In genomic region chr12:8664228-8664963, GRCh38 we compare ENCODE assay signal across 25 cellular contexts. TPM values are rescaled to one million over a fixed set of nuclear protein-coding genes. Genes with fewer than 3 reads are reported as not detected.
DNase-seq lines count a peak whose midpoint lies in the region; ATAC-seq, FAIRE-seq and TF ChIP-seq lines count a peak whose summit lies in the region.
"Had no signal": no experiment of that assay in that cellular context is flagged by ENCODE, and none has a peak within 500 bp of the region (broad histone marks: within the 10 kb centered on the region; RNA-seq: fewer than 3 reads in every experiment).

No MANE protein-coding gene starts in this region.

- no peaks in the 10 kb centered on the region for H3K9me3 ChIP-seq in liver (ENCODE audit: control insufficient read depth in 4 of 4, low read length in 3 of 4)
- no peaks in the 10 kb centered on the region for H3K9me3 ChIP-seq in HepG2 (ENCODE audit: low read length)
- H3K9me3 ChIP-seq: A549 had no signal

- ATAC-seq in HepG2: no peak
- peak; percentile 86 for ATAC-seq in left ventricle myocardium superior
- ATAC-seq in HG02870 (IDR thresholded peaks at IDR 0.05; ENCODE audit: unreplicated experiment): no peak
- no peak for ATAC-seq in HG03175 (IDR thresholded peaks at IDR 0.05; ENCODE audit: unreplicated experiment)
- ATAC-seq: A549; activated CD8-positive, alpha-beta T cell treated with anti-CD3 and anti-CD28 coated beads, Interleukin-2, amount 10 ng/mL, durations not matched to agents 7 days and 5 days; activated T-helper 17 cell treated with anti-CD3 and anti-CD28 coated beads, Interleukin-2, amount 50 U/mL, for 72 hours had no signal

- TF ChIP-seq EP300 in HepG2 (IDR thresholded peaks at IDR 0.05; ENCODE audit: low read depth in 2 of 2, low read length in 2 of 2) (no peak), HepG2 (CRISPR knock-in tag; IDR thresholded peaks at IDR 0.05; ENCODE audit: borderline replicate concordance) (no peak)

- TF ChIP-seq POLR2A in HepG2 (IDR thresholded peaks at IDR 0.05; ENCODE audit: insufficient read depth in 1 of 2, low read depth in 2 of 2, low read length in 2 of 2): no peak

- CTCF ChIA-PET in HepG2 (lab: Yijun Ruan, JAX; ENCODE audit: low intra/inter-chr PET ratio, low total read pairs): no interaction called here

- no peak for FAIRE-seq in HepG2 (lab: Jason Lieb, UNC)
- FAIRE-seq: A549, endometrium, RCC 7860, small intestine had no signal

- in situ Hi-C loops in HepG2 (cut with HindIII; ENCODE audit: extremely low pct_ligation_motif_present, low pct_unique_long_range_greater_than_20kb): no loop called here

- no peaks in the 10 kb centered on the region for H3K36me3 ChIP-seq in liver (ENCODE audit: control insufficient read depth in 4 of 4, insufficient read depth in 3 of 4, low read depth in 1 of 4, low read length in 3 of 4)
- no peaks in the 10 kb centered on the region for H3K36me3 ChIP-seq in HepG2 (replicated peaks in 1 of 2; ENCODE audit: control insufficient read depth in 1 of 2, insufficient read depth in 2 of 2, low read length in 2 of 2)
- no peaks in the 10 kb centered on the region for H3K36me3 ChIP-seq in rectal smooth muscle tissue (ENCODE audit: control insufficient read depth, insufficient read depth, low read length)

- H3K4me1 ChIP-seq in liver (ENCODE audit: control insufficient read depth in 4 of 4, insufficient read depth in 4 of 4, low read length in 3 of 4) (no peaks in the 10 kb centered on the region), HepG2 (ENCODE audit: insufficient read depth, low read length) (no peaks in the 10 kb centered on the region), rectal smooth muscle tissue (ENCODE audit: control insufficient read depth, insufficient read depth, low read length) (peaks cover 2% of the 10 kb centered on the region)
- H3K4me1 ChIP-seq: A549 had no signal

- no TSS peak for BruUV-seq in HepG2 (replicated peaks; lab: Mats Ljungman, UMichigan)

- TF ChIP-seq RAD21 in liver (IDR thresholded peaks at IDR 0.05) (no peak), HepG2 (CRISPR knock-in tag; IDR thresholded peaks at IDR 0.05) (no peak)

- WGBS in liver: 75% methylated on average over 5 of the region's 5 CpGs
- 3% methylated on average over 5 of the region's 5 CpGs for WGBS in HepG2 (ENCODE audit: low lambda C conversion rate)

- intact Hi-C loops in HepG2 (cut with micrococcal nuclease; ENCODE audit: unreplicated experiment) (no loop called here), left ventricle myocardium superior (cut with micrococcal nuclease) (no loop called here)

- no peak overlapping the region for H2AFZ ChIP-seq in HepG2 (ENCODE audit: low read length)

- H3K4me3 ChIP-seq in liver (ENCODE audit: low read depth in 1 of 3, low read length in 3 of 3) (no peak overlapping the region), HepG2 (replicated peaks in 1 of 3; ENCODE audit: insufficient read depth in 1 of 3, low read depth in 2 of 3, low read length in 3 of 3) (no peak overlapping the region), rectal smooth muscle tissue (ENCODE audit: low read length) (no peak overlapping the region)
- H3K4me3 ChIP-seq: A549 had no signal

- H4K20me1 ChIP-seq in HepG2 (ENCODE audit: insufficient read depth, low read length): no peaks in the 10 kb centered on the region

- no peak for DNase-seq in HepG2 (ENCODE audit: low spot score)
- peak; percentile 82 for DNase-seq in left ventricle myocardium superior
- no peak for DNase-seq in activated CD4-positive, alpha-beta T cell treated with anti-CD3 and anti-CD28 coated beads, Interleukin-2, amount 50 U/mL, for 4 hours
- no peak for DNase-seq in NCI-H2227 (lab: John Stamatoyannopoulos, UW; ENCODE audit: unreplicated experiment)
- DNase-seq: activated CD8-positive, alpha-beta T cell treated with anti-CD3 and anti-CD28 coated beads, Interleukin-2, amount 10 ng/mL, durations not matched to agents 7 days and 5 days; central memory CD4-positive, alpha-beta T cell; DND-41; immature natural killer cell; midbrain; NCI-H2107; occipital lobe; small intestine; T-helper 1 cell had no signal

- no peaks in the 10 kb centered on the region for H3K79me2 ChIP-seq in HepG2 (ENCODE audit: insufficient read depth, low read length)

- H3K27ac ChIP-seq in liver (ENCODE audit: low read depth in 1 of 2, low read length in 2 of 2) (no peak overlapping the region), HepG2 (ENCODE audit: extremely low read length, insufficient read depth, low read length) (no peak overlapping the region), rectal smooth muscle tissue (ENCODE audit: low read depth, low read length) (peak overlapping the region; percentile 54)
- H3K27ac ChIP-seq: A549, VCaP had no signal

- H3K27me3 ChIP-seq in liver (ENCODE audit: control insufficient read depth in 4 of 4, insufficient read depth in 4 of 4, low read length in 3 of 4) (no peaks in the 10 kb centered on the region), HepG2 (ENCODE audit: control insufficient read depth in 1 of 2, insufficient read depth in 2 of 2, low read length in 2 of 2) (peaks cover 0 to 10% of the 10 kb centered on the region in 2 experiments; a peak in 2 of 5 replicates), rectal smooth muscle tissue (ENCODE audit: control insufficient read depth, insufficient read depth, low read length) (no peaks in the 10 kb centered on the region)

- H3K9ac ChIP-seq in liver (ENCODE audit: low read depth in 1 of 2, low read length in 2 of 2) (no peak overlapping the region), HepG2 (ENCODE audit: insufficient read depth, low read depth, low read length) (no peak overlapping the region), rectal smooth muscle tissue (ENCODE audit: low read length) (no peak overlapping the region)

- TF ChIP-seq CTCF in liver (IDR thresholded peaks at IDR 0.05; ENCODE audit: low read depth, low read length, missing input control) (no peak), HepG2 (CRISPR knock-in tag; IDR thresholded peaks at IDR 0.05) (no peak)

- POLR2A ChIA-PET in HepG2 (lab: Yijun Ruan, JAX): no interaction called here

- no peak overlapping the region for H3K4me2 ChIP-seq in HepG2 (ENCODE audit: low read depth, low read length)
- H3K4me2 ChIP-seq: A549 had no signal

RNA-seq across cellular contexts. Expression of gene MFAP5, which starts 1.8 kb away (rescaled TPM):
- total RNA-seq in liver (under 1 TPM in 1 of 2 donors, not detected in 1; 0.42 TPM), HepG2 (2016; rRNA removed; fragmentation: Illumina TruSeq; extraction: Trizol) (not detected in 2 replicates), left ventricle myocardium superior (29.1 TPM)
- polyA plus RNA-seq in liver (under 1 TPM in 1 of 2 donors, not detected in 1; 0.20 TPM), HepG2 (2011; rRNA removed) (0.07 TPM in 1 of 2 replicates, not detected in the other)
- not detected in 2 replicates for total RNA-seq in HepG2 (2016; cell fraction: cytosol; rRNA removed; fragmentation: Illumina TruSeq; extraction: Trizol; ENCODE audit: low read depth)
- total RNA-seq in HepG2 (2016; cell fraction: insoluble cytoplasmic fraction; rRNA removed; fragmentation: Illumina TruSeq; extraction: Trizol): not detected in 2 replicates
- not detected in 2 replicates for total RNA-seq in HepG2 (2016; cell fraction: membrane; rRNA removed; fragmentation: Illumina TruSeq; extraction: Trizol)
- total RNA-seq in HepG2 (2016; cell fraction: nucleus; rRNA removed; fragmentation: Illumina TruSeq; extraction: Trizol): not detected in 2 replicates
- 0.15 and 0.23 TPM in 2 replicates for polyA plus RNA-seq in HepG2 (2011; cell fraction: cytosol; rRNA removed)
- not detected in 2 replicates for polyA plus RNA-seq in HepG2 (2011; cell fraction: nucleus; rRNA removed)
- polyA plus RNA-seq in HepG2 (2012): not detected in 2 replicates
- polyA plus RNA-seq in HepG2 (2016; cell fraction: cytosol; fragmentation: Illumina TruSeq; extraction: Trizol; ENCODE audit: low read depth): not detected in 2 replicates
- not detected in 2 replicates for polyA plus RNA-seq in HepG2 (2016; cell fraction: insoluble cytoplasmic fraction; fragmentation: Illumina TruSeq; extraction: Trizol; ENCODE audit: low read depth)
- polyA plus RNA-seq in HepG2 (2016; cell fraction: membrane; fragmentation: Illumina TruSeq; extraction: Trizol; ENCODE audit: low read depth): not detected in 2 replicates
- not detected in 2 replicates for polyA plus RNA-seq in HepG2 (2016; cell fraction: nucleus; fragmentation: Illumina TruSeq; extraction: Trizol; ENCODE audit: insufficient read depth, low read depth)
- 442 TPM in 1 of 2 replicates, not detected in the other for polyA minus RNA-seq in HepG2 (2011; rRNA and poly(A)+ RNA removed; ENCODE audit: low replicate concordance)
- 0.62 TPM in 1 of 2 replicates, not detected in the other for polyA minus RNA-seq in HepG2 (2011; cell fraction: cytosol; rRNA and poly(A)+ RNA removed)
- polyA minus RNA-seq in HepG2 (2011; cell fraction: nucleus; rRNA and poly(A)+ RNA removed): 0.52 and 1.2 TPM in 2 replicates
- total RNA-seq: activated CD8-positive, alpha-beta T cell treated with anti-CD3 and anti-CD28 coated beads, Interleukin-2, amount 10 ng/mL, durations not matched to agents 7 days and 5 days; activated T-helper 17 cell treated with anti-CD3 and anti-CD28 coated beads, Interleukin-2, amount 50 U/mL, for 72 hours; glomerular endothelial cell; occipital lobe had no signal
- polyA plus RNA-seq: IgD-negative memory B cell, immature natural killer cell had no signal

RNA-seq across cellular contexts. Expression of gene RIMKLB, which starts 33.4 kb away (rescaled TPM):
- total RNA-seq in liver: 1 to 10 TPM; 5.3 to 9.5 TPM
- 1 to 10 TPM; 1.6 to 2.3 TPM for polyA plus RNA-seq in liver
- 0.21 and 0.33 TPM in 2 replicates for total RNA-seq in HepG2 (2016; rRNA removed; fragmentation: Illumina TruSeq; extraction: Trizol)
- not detected in 2 replicates for total RNA-seq in HepG2 (2016; cell fraction: cytosol; rRNA removed; fragmentation: Illumina TruSeq; extraction: Trizol; ENCODE audit: low read depth)
- 0.22 and 0.39 TPM in 2 replicates for total RNA-seq in HepG2 (2016; cell fraction: insoluble cytoplasmic fraction; rRNA removed; fragmentation: Illumina TruSeq; extraction: Trizol)
- 0.03 TPM in 1 of 2 replicates, not detected in the other for total RNA-seq in HepG2 (2016; cell fraction: membrane; rRNA removed; fragmentation: Illumina TruSeq; extraction: Trizol)
- total RNA-seq in HepG2 (2016; cell fraction: nucleus; rRNA removed; fragmentation: Illumina TruSeq; extraction: Trizol): 0.78 and 1.7 TPM in 2 replicates
- 0.35 and 0.40 TPM in 2 replicates for polyA plus RNA-seq in HepG2 (2011; rRNA removed)
- polyA plus RNA-seq in HepG2 (2011; cell fraction: cytosol; rRNA removed): 0.15 and 0.18 TPM in 2 replicates
- polyA plus RNA-seq in HepG2 (2011; cell fraction: nucleus; rRNA removed): 0.96 and 2.2 TPM in 2 replicates
- 0.52 and 1.0 TPM in 2 replicates for polyA plus RNA-seq in HepG2 (2012)
- not detected in 2 replicates for polyA plus RNA-seq in HepG2 (2016; cell fraction: cytosol; fragmentation: Illumina TruSeq; extraction: Trizol; ENCODE audit: low read depth)
- polyA plus RNA-seq in HepG2 (2016; cell fraction: insoluble cytoplasmic fraction; fragmentation: Illumina TruSeq; extraction: Trizol; ENCODE audit: low read depth): 0.30 TPM in 1 of 2 replicates, not detected in the other
- not detected in 2 replicates for polyA plus RNA-seq in HepG2 (2016; cell fraction: membrane; fragmentation: Illumina TruSeq; extraction: Trizol; ENCODE audit: low read depth)
- polyA plus RNA-seq in HepG2 (2016; cell fraction: nucleus; fragmentation: Illumina TruSeq; extraction: Trizol; ENCODE audit: insufficient read depth, low read depth): 1.3 and 1.8 TPM in 2 replicates
- polyA minus RNA-seq in HepG2 (2011; rRNA and poly(A)+ RNA removed; ENCODE audit: low replicate concordance): 0.06 and 372 TPM in 2 replicates
- 0.89 and 1.3 TPM in 2 replicates for polyA minus RNA-seq in HepG2 (2011; cell fraction: cytosol; rRNA and poly(A)+ RNA removed)
- 2.2 and 2.6 TPM in 2 replicates for polyA minus RNA-seq in HepG2 (2011; cell fraction: nucleus; rRNA and poly(A)+ RNA removed)
- total RNA-seq in left ventricle myocardium superior: 9.7 TPM

RNA-seq across cellular contexts. Expression of gene AICDA, which starts 51.7 kb away (rescaled TPM):
- total RNA-seq in liver (under 1 TPM in 1 of 2 donors, not detected in 1; 0.28 TPM), HepG2 (2016; rRNA removed; fragmentation: Illumina TruSeq; extraction: Trizol) (not detected in 2 replicates), left ventricle myocardium superior (not detected)
- polyA plus RNA-seq in liver (not detected), HepG2 (2011; rRNA removed) (not detected in 2 replicates)
- total RNA-seq in HepG2 (2016; cell fraction: cytosol; rRNA removed; fragmentation: Illumina TruSeq; extraction: Trizol; ENCODE audit: low read depth): not detected in 2 replicates
- total RNA-seq in HepG2 (2016; cell fraction: insoluble cytoplasmic fraction; rRNA removed; fragmentation: Illumina TruSeq; extraction: Trizol): not detected in 2 replicates
- total RNA-seq in HepG2 (2016; cell fraction: membrane; rRNA removed; fragmentation: Illumina TruSeq; extraction: Trizol): not detected in 2 replicates
- total RNA-seq in HepG2 (2016; cell fraction: nucleus; rRNA removed; fragmentation: Illumina TruSeq; extraction: Trizol): not detected in 2 replicates
- polyA plus RNA-seq in HepG2 (2011; cell fraction: cytosol; rRNA removed): not detected in 2 replicates
- not detected in 2 replicates for polyA plus RNA-seq in HepG2 (2011; cell fraction: nucleus; rRNA removed)
- polyA plus RNA-seq in HepG2 (2012): not detected in 2 replicates
- not detected in 2 replicates for polyA plus RNA-seq in HepG2 (2016; cell fraction: cytosol; fragmentation: Illumina TruSeq; extraction: Trizol; ENCODE audit: low read depth)
- not detected in 2 replicates for polyA plus RNA-seq in HepG2 (2016; cell fraction: insoluble cytoplasmic fraction; fragmentation: Illumina TruSeq; extraction: Trizol; ENCODE audit: low read depth)
- polyA plus RNA-seq in HepG2 (2016; cell fraction: membrane; fragmentation: Illumina TruSeq; extraction: Trizol; ENCODE audit: low read depth): not detected in 2 replicates
- polyA plus RNA-seq in HepG2 (2016; cell fraction: nucleus; fragmentation: Illumina TruSeq; extraction: Trizol; ENCODE audit: insufficient read depth, low read depth): not detected in 2 replicates
- polyA minus RNA-seq in HepG2 (2011; rRNA and poly(A)+ RNA removed; ENCODE audit: low replicate concordance): 0.30 TPM in 1 of 2 replicates, not detected in the other
- not detected in 2 replicates for polyA minus RNA-seq in HepG2 (2011; cell fraction: cytosol; rRNA and poly(A)+ RNA removed)
- polyA minus RNA-seq in HepG2 (2011; cell fraction: nucleus; rRNA and poly(A)+ RNA removed): not detected in 2 replicates
- total RNA-seq: activated CD8-positive, alpha-beta T cell treated with anti-CD3 and anti-CD28 coated beads, Interleukin-2, amount 10 ng/mL, durations not matched to agents 7 days and 5 days; activated T-helper 17 cell treated with anti-CD3 and anti-CD28 coated beads, Interleukin-2, amount 50 U/mL, for 72 hours; glomerular endothelial cell; occipital lobe; ureter had no signal
- polyA plus RNA-seq: immature natural killer cell had no signal

Comparison
In these comparisons a context has a peak if more than half of its experiments do, and no peak if none do; other contexts are left out.
1. RNA of gene MFAP5, which starts 1.8 kb away (total RNA-seq): 29.1 TPM in left ventricle myocardium superior (single experiment); 0.42 TPM in liver and not detected in HepG2; every median in the first group is over 10 times any median in the second.